11 cellular contexts compared by ENCODE assay signal in the genomic region with DNA sequence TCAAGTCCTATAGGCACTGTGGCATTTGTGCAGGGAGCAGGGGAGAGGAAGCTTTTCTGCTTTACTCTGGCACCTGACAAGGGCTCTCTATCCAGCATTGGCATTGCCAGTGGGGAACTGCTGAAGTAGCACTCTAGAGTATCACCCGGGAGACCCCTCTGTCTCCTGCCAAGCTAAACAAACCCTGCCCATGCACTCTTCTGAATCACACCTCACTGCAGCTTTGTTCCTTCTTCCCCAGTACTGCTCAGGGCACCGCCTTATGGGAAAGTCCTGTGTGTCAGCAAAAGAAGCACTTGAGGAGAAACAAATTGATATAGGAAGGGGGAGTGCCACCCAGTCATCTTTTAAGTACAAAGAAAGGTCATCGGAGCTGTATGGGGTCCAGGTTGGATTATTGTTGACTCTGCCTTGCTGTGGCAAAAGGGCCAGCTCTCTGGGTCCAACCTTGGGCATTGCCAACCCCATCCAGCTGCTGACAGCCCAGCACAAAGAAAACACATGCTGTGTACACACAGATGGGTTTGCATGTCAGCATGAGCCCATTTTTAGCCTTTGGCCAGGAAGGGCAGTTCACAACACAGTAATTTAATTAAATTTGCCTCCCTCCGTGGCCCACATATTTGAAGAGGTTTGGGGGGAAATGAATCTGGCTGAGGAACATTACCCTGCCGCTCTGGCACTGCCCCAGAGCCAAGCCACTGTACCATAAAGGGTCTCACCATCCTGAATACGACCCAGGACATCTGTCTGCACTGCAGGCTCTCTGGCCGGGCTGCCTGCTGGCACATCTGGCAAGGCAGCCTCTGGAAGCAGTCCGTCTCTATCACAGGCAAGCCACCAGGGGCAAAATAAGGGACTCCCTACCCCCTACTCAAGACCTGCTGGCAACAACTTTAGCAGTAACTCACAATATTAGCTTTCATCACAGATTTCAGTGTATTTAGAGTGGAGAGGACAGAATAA. TPM values are rescaled to one million over a fixed set of nuclear protein-coding genes. Genes with fewer than 3 reads are reported as not detected.
A peak's percentile ranks its signal among the peaks of the same experiment; 100 is the strongest.
DNase-seq lines count a peak whose midpoint lies in the region; ATAC-seq and TF ChIP-seq lines count a peak whose summit lies in the region.
"Had no signal": no experiment of that assay in that cellular context is flagged by ENCODE, and none has a peak within 500 bp of the region (broad histone marks: within the 10 kb centered on the region; RNA-seq: fewer than 3 reads in every experiment).

No MANE protein-coding gene starts in this region.

- H3K4me1 ChIP-seq in mammary epithelial cell (ENCODE audit: insufficient read depth, low read length): peaks cover 40% of the 10 kb centered on the region
- H3K4me1 ChIP-seq in lower lobe of right lung: peaks cover 63% of the 10 kb centered on the region

- DNase-seq in DMS153 treated with DMSO at 0.1 percent for 48 hours (lab: John Stamatoyannopoulos, UW; ENCODE audit: unreplicated experiment) (peak; percentile 52), NCI-H2081 (lab: John Stamatoyannopoulos, UW) (peak; percentile 77 to 93), mammary epithelial cell (peak; percentile 90), lower lobe of right lung (peak; percentile 56), KG1 (lab: John Stamatoyannopoulos, UW) (no peak), foreskin melanocyte (no peak)
- no peak for DNase-seq in stimulated activated naive B cell treated with anti-CD40 and anti-IgM and Interleukin-4, amounts not matched to agents 10 μg/mL and 1 μg/mL and 100 μg/mL, for 72 hours
- DNase-seq: CD4-positive, CD25-positive, alpha-beta regulatory T cell had no signal

- no peak overlapping the region for H3K4me2 ChIP-seq in mammary epithelial cell (ENCODE audit: insufficient read depth, low read depth, low read length)

- H4K20me1 ChIP-seq in mammary epithelial cell (ENCODE audit: insufficient read depth, low read length): no peaks in the 10 kb centered on the region

- BruUV-seq in mammary epithelial cell (replicated peaks; lab: Mats Ljungman, UMichigan): no TSS peak

- peak; percentile 94 to 96 for ATAC-seq in lower lobe of right lung
- ATAC-seq in stimulated activated naive B cell treated with anti-CD40 and anti-IgM and Interleukin-4, amounts not matched to agents 10 μg/mL and 1 μg/mL and 100 μg/mL, for 72 hours (replicated peaks): no peak
- no peak for ATAC-seq in activated CD4-positive, CD25-positive, alpha-beta regulatory T cell treated with anti-CD3 and anti-CD28 coated beads, Interleukin-2, amount 50 U/mL, for 24 hours
- ATAC-seq: activated naive CD4-positive, alpha-beta T cell treated with anti-CD3 and anti-CD28 coated beads, Interleukin-2, amount 50 U/mL, for 72 hours had no signal

- H2AFZ ChIP-seq in mammary epithelial cell (ENCODE audit: low read depth, low read length): no peak overlapping the region

- no peak overlapping the region for H3K27ac Mint-ChIP-seq in stimulated activated naive B cell treated with anti-CD40 and anti-IgM and Interleukin-4, amounts not matched to agents 10 μg/mL and 1 μg/mL and 100 μg/mL, for 72 hours
- H3K27ac Mint-ChIP-seq: activated naive CD4-positive, alpha-beta T cell treated with anti-CD3 and anti-CD28 coated beads, Interleukin-2, amount 50 U/mL, for 72 hours; CD4-positive, CD25-positive, alpha-beta regulatory T cell had no signal

- no peaks in the 10 kb centered on the region for H3K27me3 Mint-ChIP-seq in stimulated activated naive B cell treated with anti-CD40 and anti-IgM and Interleukin-4, amounts not matched to agents 10 μg/mL and 1 μg/mL and 100 μg/mL, for 72 hours
- H3K27me3 Mint-ChIP-seq: CD4-positive, CD25-positive, alpha-beta regulatory T cell had no signal

- no peak overlapping the region for H3K4me3 ChIP-seq in mammary epithelial cell (replicated peaks in 1 of 3; ENCODE audit: insufficient read depth in 1 of 3, low read depth in 2 of 3, low read length in 3 of 3)
- no peak overlapping the region for H3K4me3 ChIP-seq in lower lobe of right lung
- H3K4me3 ChIP-seq: esophagus muscularis mucosa had no signal

- H3K9me3 Mint-ChIP-seq in stimulated activated naive B cell treated with anti-CD40 and anti-IgM and Interleukin-4, amounts not matched to agents 10 μg/mL and 1 μg/mL and 100 μg/mL, for 72 hours: no peaks in the 10 kb centered on the region
- H3K9me3 Mint-ChIP-seq: activated naive CD4-positive, alpha-beta T cell treated with anti-CD3 and anti-CD28 coated beads, Interleukin-2, amount 50 U/mL, for 72 hours; CD4-positive, CD25-positive, alpha-beta regulatory T cell had no signal

- H3K36me3 ChIP-seq in mammary epithelial cell (ENCODE audit: insufficient read depth, low read length) (peaks cover under 1% of the 10 kb centered on the region), lower lobe of right lung (no peaks in the 10 kb centered on the region)

- H3K9me3 ChIP-seq in mammary epithelial cell (replicated peaks; ENCODE audit: insufficient read depth, low read length): no peaks in the 10 kb centered on the region
- no peaks in the 10 kb centered on the region for H3K9me3 ChIP-seq in lower lobe of right lung
- H3K9me3 ChIP-seq: esophagus muscularis mucosa had no signal

- H3K9ac ChIP-seq in mammary epithelial cell (ENCODE audit: insufficient read depth, low read length): no peak overlapping the region

- H3K79me2 ChIP-seq in mammary epithelial cell (ENCODE audit: insufficient read depth, low read length): peaks cover 3% of the 10 kb centered on the region

- intact Hi-C loops in mammary epithelial cell (cut with micrococcal nuclease) (no loop called here), lower lobe of right lung (cut with DNase I) (no loop called here)

- H3K27me3 ChIP-seq in mammary epithelial cell (ENCODE audit: insufficient read depth, low read length): no peaks in the 10 kb centered on the region
- no peaks in the 10 kb centered on the region for H3K27me3 ChIP-seq in lower lobe of right lung (ENCODE audit: low read depth)
- H3K27me3 ChIP-seq: esophagus muscularis mucosa had no signal

- in situ Hi-C loops in mammary epithelial cell (cut with MboI; ENCODE audit: low sequenced_read_pairs in 2 of 2): no loop called here

- TF ChIP-seq CTCF in mammary epithelial cell (conservative IDR thresholded peaks at IDR 0.05 in 1 of 2, IDR thresholded peaks at IDR 0.05 in 1 of 2; ENCODE audit: extremely low read depth in 1 of 2, insufficient read depth in 1 of 2, low read depth in 1 of 2, low read length in 2 of 2) (no peak), lower lobe of right lung (IDR thresholded peaks at IDR 0.05) (no peak)

- CTCF ChIA-PET in mammary epithelial cell (lab: Charles Lee; ENCODE audit: low non-redundant PET): no interaction called here

- WGBS in mammary epithelial cell (ENCODE audit: low coverage, missing lambda C conversion rate): 75% methylated on average over 8 of the region's 8 CpGs

- peaks cover 60 to 66% of the 10 kb centered on the region in 2 donors for H3K36me3 Mint-ChIP-seq in stimulated activated naive B cell treated with anti-CD40 and anti-IgM and Interleukin-4, amounts not matched to agents 10 μg/mL and 1 μg/mL and 100 μg/mL, for 72 hours

- dilution Hi-C loops in mammary epithelial cell (cut with HindIII; ENCODE audit: low sequenced_read_pairs): no loop called here

- H3K27ac ChIP-seq in mammary epithelial cell (ENCODE audit: insufficient read depth, low read depth, low read length): peak overlapping the region; percentile 11
- H3K27ac ChIP-seq in lower lobe of right lung: no peak overlapping the region
- H3K27ac ChIP-seq: esophagus muscularis mucosa had no signal

- no peak overlapping the region for H3K4me3 Mint-ChIP-seq in stimulated activated naive B cell treated with anti-CD40 and anti-IgM and Interleukin-4, amounts not matched to agents 10 μg/mL and 1 μg/mL and 100 μg/mL, for 72 hours
- H3K4me3 Mint-ChIP-seq: CD4-positive, CD25-positive, alpha-beta regulatory T cell had no signal

- peaks cover 4 to 6% of the 10 kb centered on the region in 2 donors for H3K4me1 Mint-ChIP-seq in stimulated activated naive B cell treated with anti-CD40 and anti-IgM and Interleukin-4, amounts not matched to agents 10 μg/mL and 1 μg/mL and 100 μg/mL, for 72 hours

RNA-seq across cellular contexts. Expression of gene LRRC4, which starts 13.1 kb away (rescaled TPM):
- under 1 TPM; under 0.01 to 0.07 TPM for total RNA-seq in mammary epithelial cell
- 0.16 TPM for polyA plus RNA-seq in mammary epithelial cell
- polyA minus RNA-seq in mammary epithelial cell: not detected
- total RNA-seq in lower lobe of right lung: 12.8 TPM
- total RNA-seq: CD4-positive, CD25-positive, alpha-beta regulatory T cell had no signal

Comparison
In these comparisons a context has a peak if more than half of its experiments do, and no peak if none do; other contexts are left out.
1. DNase-seq: peak in DMS153 treated with DMSO at 0.1 percent for 48 hours (single experiment), NCI-H2081 (2 of 2), mammary epithelial cell (single experiment) and lower lobe of right lung (single experiment); none in KG1 (single experiment), stimulated activated naive B cell treated with anti-CD40 and anti-IgM and Interleukin-4, amounts not matched to agents 10 μg/mL and 1 μg/mL and 100 μg/mL, for 72 hours (single experiment) and foreskin melanocyte (single experiment).
2. ATAC-seq: peak in lower lobe of right lung (2 of 2); none in stimulated activated naive B cell treated with anti-CD40 and anti-IgM and Interleukin-4, amounts not matched to agents 10 μg/mL and 1 μg/mL and 100 μg/mL, for 72 hours (0 of 2) and activated CD4-positive, CD25-positive, alpha-beta regulatory T cell treated with anti-CD3 and anti-CD28 coated beads, Interleukin-2, amount 50 U/mL, for 24 hours (0 of 2).
3. RNA of gene LRRC4, which starts 13.1 kb away (total RNA-seq): 12.8 TPM in lower lobe of right lung (single experiment); under 0.01 to 0.07 TPM in mammary epithelial cell; every median in the first group is over 10 times any median in the second.